13 cellular contexts compared by ENCODE assay signal in the genomic region with DNA sequence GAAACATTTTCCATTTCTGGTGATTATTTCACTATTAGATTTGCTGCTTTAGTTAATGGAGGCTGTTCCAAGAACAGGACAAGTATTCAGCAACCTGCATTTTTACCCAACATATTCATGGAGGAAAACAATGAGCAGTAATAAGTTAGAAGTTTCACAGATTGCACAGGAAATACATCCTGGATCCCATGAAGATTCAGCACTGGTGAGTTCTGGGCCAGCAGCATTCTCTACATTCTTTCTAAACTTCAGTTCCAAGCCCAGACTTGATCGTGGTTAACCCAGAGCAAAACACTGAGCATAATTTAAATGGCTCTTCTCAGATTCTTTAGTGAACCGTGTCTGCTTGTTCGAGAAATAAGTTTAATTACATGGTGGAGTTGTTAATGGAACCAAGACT. TPM values are rescaled to one million over a fixed set of nuclear protein-coding genes. Genes with fewer than 3 reads are reported as not detected.
DNase-seq lines count a peak whose midpoint lies in the region; ATAC-seq and TF ChIP-seq lines count a peak whose summit lies in the region.
"Had no signal": no experiment of that assay in that cellular context is flagged by ENCODE, and none has a peak within 500 bp of the region (broad histone marks: within the 10 kb centered on the region; RNA-seq: fewer than 3 reads in every experiment).

No MANE protein-coding gene starts in this region.

- H3K36me3 ChIP-seq in HEK293 (ENCODE audit: control insufficient read depth in 2 of 2, insufficient read depth in 1 of 2, low read length in 2 of 2) = no peaks in the 10 kb centered on the region
- no peaks in the 10 kb centered on the region for H3K36me3 ChIP-seq in upper lobe of left lung
- H3K36me3 ChIP-seq: Peyer's patch, tibial nerve had no signal

- DNase-seq in foreskin fibroblast (peak; percentile 65 to 79), retinal pigment epithelial cell (ENCODE audit: low read depth) (peak; percentile 65), upper lobe of left lung (no peak), occipital lobe (lab: John Stamatoyannopoulos, UW) (no peak), ecto neural progenitor cell (ENCODE audit: low spot score) (no peak)
- DNase-seq: activated CD4-positive, alpha-beta T cell treated with anti-CD3 and anti-CD28 coated beads, Interleukin-2, amount 10 ng/mL, durations not matched to agents 7 days and 5 days; hippocampal formation; NCI-H1436; Peyer's patch had no signal

- no peak overlapping the region for H3K4me3 ChIP-seq in HEK293 (ENCODE audit: low read depth, low read length)
- H3K4me3 ChIP-seq in foreskin fibroblast (ENCODE audit: low read depth in 1 of 2, low read length in 2 of 2) = no peak overlapping the region
- no peak overlapping the region for H3K4me3 ChIP-seq in retinal pigment epithelial cell (ENCODE audit: low read length)
- H3K4me3 ChIP-seq in upper lobe of left lung = no peak overlapping the region
- H3K4me3 ChIP-seq: Peyer's patch, tibial nerve had no signal

- no peaks in the 10 kb centered on the region; the same call in 1 of the 2 replicates for H3K4me1 ChIP-seq in HEK293 (ENCODE audit: control insufficient read depth, insufficient read depth, low read length)
- peaks cover 24 to 41% (median 31%) of the 10 kb centered on the region in 4 donors for H3K4me1 ChIP-seq in upper lobe of left lung

- TF ChIP-seq EP300 in upper lobe of left lung (IDR thresholded peaks at IDR 0.05) = no peak

- CTCF ChIA-PET in HEK293 (lab: Yijun Ruan, JAX) = interaction anchor here (1.1 kb wide), 1 partner anchor 200 kb away, joined by 5 read pairs; no protein-coding TSS in a partner anchor

- H3K27ac ChIP-seq in HEK293 (ENCODE audit: extremely low read depth, low read depth, low read length) (no peak overlapping the region), VCaP (peak overlapping the region; percentile 88; the same call in 1 of the 2 replicates), upper lobe of left lung (no peak overlapping the region)
- H3K27ac ChIP-seq: Peyer's patch, tibial nerve had no signal

- no peak for ATAC-seq in upper lobe of left lung (ENCODE audit: low FRiP score in 2 of 2)
- ATAC-seq in GM21447 (IDR thresholded peaks at IDR 0.05; ENCODE audit: unreplicated experiment) = no peak

- WGBS in upper lobe of left lung, 2 donors = 39 to 60% methylated on average over 3 of the region's 3 CpGs

- H3K27me3 ChIP-seq in upper lobe of left lung = peaks cover 0 to 8% (median 3%) of the 10 kb centered on the region in 4 donors

- no peak for TF ChIP-seq POLR2A in upper lobe of left lung (IDR thresholded peaks at IDR 0.05)

- TF ChIP-seq CTCF in HEK293 (tag by site-specific recombination; IDR thresholded peaks at IDR 0.05) (no peak), VCaP (conservative IDR thresholded peaks at IDR 0.05) (no peak), foreskin fibroblast (IDR thresholded peaks at IDR 0.05; ENCODE audit: low read depth, low read length) (no peak), retinal pigment epithelial cell (conservative IDR thresholded peaks at IDR 0.05; ENCODE audit: low read depth, low read length) (no peak), upper lobe of left lung (IDR thresholded peaks at IDR 0.05) (no peak)

- no peaks in the 10 kb centered on the region for H3K9me3 ChIP-seq in HEK293 (ENCODE audit: control insufficient read depth, insufficient read depth, low read depth, low read length)
- H3K9me3 ChIP-seq in upper lobe of left lung = no peaks in the 10 kb centered on the region
- H3K9me3 ChIP-seq: tibial nerve had no signal

- POLR2A ChIA-PET in HEK293 (lab: Yijun Ruan, JAX) = no interaction called here

TF ChIP-seq in HEK293, 187 proteins besides CTCF, POLR2A, EP300 and RAD21:
- TF ChIP-seq ZNF341 (tag by site-specific recombination; IDR thresholded peaks at IDR 0.05; ENCODE audit: low read depth) (peak; percentile 65), SP7 (tag by site-specific recombination; IDR thresholded peaks at IDR 0.05) (peak; percentile 52), ZNF747 (tag by site-specific recombination; IDR thresholded peaks at IDR 0.05) (no peak)
- TF ChIP-seq, protein P1, sequence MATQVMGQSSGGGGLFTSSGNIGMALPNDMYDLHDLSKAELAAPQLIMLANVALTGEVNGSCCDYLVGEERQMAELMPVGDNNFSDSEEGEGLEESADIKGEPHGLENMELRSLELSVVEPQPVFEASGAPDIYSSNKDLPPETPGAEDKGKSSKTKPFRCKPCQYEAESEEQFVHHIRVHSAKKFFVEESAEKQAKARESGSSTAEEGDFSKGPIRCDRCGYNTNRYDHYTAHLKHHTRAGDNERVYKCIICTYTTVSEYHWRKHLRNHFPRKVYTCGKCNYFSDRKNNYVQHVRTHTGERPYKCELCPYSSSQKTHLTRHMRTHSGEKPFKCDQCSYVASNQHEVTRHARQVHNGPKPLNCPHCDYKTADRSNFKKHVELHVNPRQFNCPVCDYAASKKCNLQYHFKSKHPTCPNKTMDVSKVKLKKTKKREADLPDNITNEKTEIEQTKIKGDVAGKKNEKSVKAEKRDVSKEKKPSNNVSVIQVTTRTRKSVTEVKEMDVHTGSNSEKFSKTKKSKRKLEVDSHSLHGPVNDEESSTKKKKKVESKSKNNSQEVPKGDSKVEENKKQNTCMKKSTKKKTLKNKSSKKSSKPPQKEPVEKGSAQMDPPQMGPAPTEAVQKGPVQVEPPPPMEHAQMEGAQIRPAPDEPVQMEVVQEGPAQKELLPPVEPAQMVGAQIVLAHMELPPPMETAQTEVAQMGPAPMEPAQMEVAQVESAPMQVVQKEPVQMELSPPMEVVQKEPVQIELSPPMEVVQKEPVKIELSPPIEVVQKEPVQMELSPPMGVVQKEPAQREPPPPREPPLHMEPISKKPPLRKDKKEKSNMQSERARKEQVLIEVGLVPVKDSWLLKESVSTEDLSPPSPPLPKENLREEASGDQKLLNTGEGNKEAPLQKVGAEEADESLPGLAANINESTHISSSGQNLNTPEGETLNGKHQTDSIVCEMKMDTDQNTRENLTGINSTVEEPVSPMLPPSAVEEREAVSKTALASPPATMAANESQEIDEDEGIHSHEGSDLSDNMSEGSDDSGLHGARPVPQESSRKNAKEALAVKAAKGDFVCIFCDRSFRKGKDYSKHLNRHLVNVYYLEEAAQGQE (tag by site-specific recombination; IDR thresholded peaks at IDR 0.05) = 0 out of 2 replicates have a peak, but pooled peaks have one; percentile 17

RNA-seq across cellular contexts. Expression of a gene that starts 3.8 kb away (rescaled TPM):
- 1 to 10 TPM; 2.5 to 9.2 (median 6.1) TPM for total RNA-seq in upper lobe of left lung
- total RNA-seq in occipital lobe = 78.8 TPM
- total RNA-seq: Peyer's patch had no signal

RNA-seq across cellular contexts. Expression of a gene that starts 40.5 kb away (rescaled TPM):
- total RNA-seq in upper lobe of left lung (100 to 1,000 TPM in 1 of 6 donors, 10 to 100 TPM in 5; 48.9 to 133 (median 64.0) TPM), occipital lobe (16.8 TPM)

Comparison
In these comparisons a context has a peak if more than half of its experiments do, and no peak if none do; other contexts are left out.
1. DNase-seq: peak in foreskin fibroblast (2 of 2) and retinal pigment epithelial cell (single experiment); none in upper lobe of left lung (0 of 2), occipital lobe (single experiment) and ecto neural progenitor cell (single experiment).